Comparison of ENCODE assay signal across 1 cellular context in genomic region chr3:100783619-100784018, GRCh38.
TF ChIP-seq lines count a peak whose summit lies in the region.

No MANE protein-coding gene starts in this region.

TF ChIP-seq in K562, 482 proteins besides CTCF, POLR2A, EP300 and RAD21:
- peak; percentile 76 for TF ChIP-seq ZBTB40 (IDR thresholded peaks at IDR 0.05)
- no peak for TF ChIP-seq ZBTB40 (CRISPR knock-in tag; IDR thresholded peaks at IDR 0.05)
- no peak for TF ChIP-seq ZSCAN29 (IDR thresholded peaks at IDR 0.05)
